ENCODE assay signal across 8 cellular contexts in genomic region chr7:19982841-19983835, GRCh38.
DNase-seq lines count a peak whose midpoint lies in the region; ATAC-seq, FAIRE-seq and TF ChIP-seq lines count a peak whose summit lies in the region.

No MANE protein-coding gene starts in this region.

- intact Hi-C loops in CD8-positive, alpha-beta T cell (cut with DNase I, micrococcal nuclease), result no loop called here

- H3K27ac Mint-ChIP-seq in CD8-positive, alpha-beta T cell, result no peak overlapping the region

- 60 to 64% (median 64%) methylated on average over 6 of the region's 6 CpGs for WGBS in small intestine, 3 donors

- ATAC-seq in GM18907 (IDR thresholded peaks at IDR 0.05; ENCODE audit: unreplicated experiment), result peak; percentile 67
- no peak for ATAC-seq in CD8-positive, alpha-beta T cell
- ATAC-seq in GM18873 (IDR thresholded peaks at IDR 0.05; ENCODE audit: low FRiP score, unreplicated experiment), result no peak

- no peaks in the 10 kb centered on the region for H3K9me3 ChIP-seq in small intestine (ENCODE audit: control insufficient read depth, low read depth)
- no peaks in the 10 kb centered on the region for H3K9me3 ChIP-seq in CD8-positive, alpha-beta T cell (ENCODE audit: low read length)

- DNase-seq in BJ (ENCODE audit: low read depth) (peak; percentile 7), NCI-H748 treated with DMSO at 0.1 percent for 48 hours (lab: John Stamatoyannopoulos, UW) (peak; percentile 11), erythroblast (lab: John Stamatoyannopoulos, UW) (peak; percentile 24 to 56), small intestine (peak; percentile 21), frontal cortex (ENCODE audit: low spot score in 2 of 2) (no peak)
- DNase-seq in CD8-positive, alpha-beta T cell, result no peak

- no peak overlapping the region for H3K4me3 Mint-ChIP-seq in CD8-positive, alpha-beta T cell

- H3K27me3 ChIP-seq in BJ (ENCODE audit: control insufficient read depth, insufficient read depth, low read length) (no peaks in the 10 kb centered on the region), small intestine (ENCODE audit: control insufficient read depth in 2 of 2, insufficient read depth in 2 of 2, low read length in 2 of 2) (no peaks in the 10 kb centered on the region)
- H3K27me3 ChIP-seq in CD8-positive, alpha-beta T cell (ENCODE audit: insufficient read depth, low read length), result no peaks in the 10 kb centered on the region

- no peaks in the 10 kb centered on the region for H3K27me3 Mint-ChIP-seq in CD8-positive, alpha-beta T cell (ENCODE audit: low read depth)

- H3K4me1 Mint-ChIP-seq in CD8-positive, alpha-beta T cell (ENCODE audit: low read depth), result no peaks in the 10 kb centered on the region

- no peak for TF ChIP-seq POLR2A in erythroblast (IDR thresholded peaks at IDR 0.05; ENCODE audit: low read length)

- FAIRE-seq in small intestine (lab: Jason Lieb, UNC) (no peak), frontal cortex (lab: Jason Lieb, UNC) (no peak)

- H3K36me3 ChIP-seq in BJ (ENCODE audit: control insufficient read depth, insufficient read depth, low read length) (no peaks in the 10 kb centered on the region), small intestine (ENCODE audit: control insufficient read depth in 2 of 2, insufficient read depth in 2 of 2, low read length in 2 of 2) (no peaks in the 10 kb centered on the region)
- no peaks in the 10 kb centered on the region for H3K36me3 ChIP-seq in CD8-positive, alpha-beta T cell (ENCODE audit: insufficient read depth, low read length)

- no peaks in the 10 kb centered on the region for H3K36me3 Mint-ChIP-seq in CD8-positive, alpha-beta T cell

- no peaks in the 10 kb centered on the region for H3K4me1 ChIP-seq in small intestine (ENCODE audit: control insufficient read depth in 2 of 2, insufficient read depth in 1 of 2, low read depth in 1 of 2, low read length in 1 of 2)
- H3K4me1 ChIP-seq in CD8-positive, alpha-beta T cell (ENCODE audit: insufficient read depth, low read length), result no peaks in the 10 kb centered on the region

- CTCF ChIA-PET in BJ (lab: Yijun Ruan, JAX), result interaction anchor here (0.6 to 5.0 kb wide), 25 partner anchors 9 to 615 kb away, joined by 3 to 46 read pairs (median 4); no protein-coding TSS in a partner anchor
- CTCF ChIA-PET in CD8-positive, alpha-beta T cell (lab: Charles Lee), result no interaction called here

- H3K27ac ChIP-seq in small intestine (ENCODE audit: low read depth in 1 of 2, low read length in 1 of 2), result no peak overlapping the region
- no peak overlapping the region for H3K27ac ChIP-seq in CD8-positive, alpha-beta T cell (ENCODE audit: low read depth, low read length)

- peak; percentile 61 for TF ChIP-seq CTCF in BJ (IDR thresholded peaks at IDR 0.05; ENCODE audit: insufficient read depth, low read depth, low read length)
- no peak for TF ChIP-seq CTCF in CD8-positive, alpha-beta T cell (IDR thresholded peaks at IDR 0.05)

- H3K4me3 ChIP-seq in BJ (ENCODE audit: low read depth, low read length), result no peak overlapping the region
- no peak overlapping the region for H3K4me3 ChIP-seq in small intestine (ENCODE audit: low read depth in 1 of 2, low read length in 2 of 2)
- H3K4me3 ChIP-seq in CD8-positive, alpha-beta T cell (ENCODE audit: low read depth, low read length), result no peak overlapping the region

- POLR2A ChIA-PET in BJ (lab: Charles Lee), result no interaction called here
- POLR2A ChIA-PET in CD8-positive, alpha-beta T cell (lab: Charles Lee), result no interaction called here

- H3K9me3 Mint-ChIP-seq in CD8-positive, alpha-beta T cell, result peaks cover 2% of the 10 kb centered on the region

Comparison
In these comparisons a context has a peak if more than half of its experiments do, and no peak if none do; other contexts are left out.
1. DNase-seq: peak in BJ (single experiment), NCI-H748 treated with DMSO at 0.1 percent for 48 hours (single experiment), erythroblast (2 of 2) and small intestine (single experiment); none in CD8-positive, alpha-beta T cell (0 of 7) and frontal cortex (0 of 2).